In the genomic region with DNA sequence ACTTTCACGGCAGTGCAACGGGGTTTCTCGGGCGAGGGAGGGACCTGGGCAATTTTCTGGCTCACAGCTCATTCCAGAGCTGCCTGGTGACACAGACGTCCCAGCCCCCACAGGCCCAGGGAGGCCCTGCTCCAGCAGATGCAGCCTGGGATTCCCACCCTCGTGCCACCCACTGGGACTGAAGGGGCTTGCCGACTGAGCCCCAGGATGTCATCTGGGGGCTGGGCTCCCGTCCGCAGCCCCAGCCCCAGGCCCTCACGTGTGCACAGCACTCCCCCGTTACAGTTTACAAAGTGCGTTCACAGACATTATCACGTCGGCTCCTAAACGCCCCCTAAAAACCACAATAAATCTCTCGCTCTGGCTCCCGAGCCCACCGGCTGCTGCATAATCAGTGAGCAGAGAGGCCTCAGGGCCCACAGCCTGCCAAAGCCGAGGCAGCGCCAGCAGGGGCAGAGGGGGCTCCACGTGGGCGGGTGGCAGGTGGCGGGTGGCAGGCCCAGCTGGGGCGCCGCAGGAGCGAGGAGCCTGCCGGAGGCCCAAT, we compare ENCODE assay signal across 16 cellular contexts.
DNase-seq lines count a peak whose midpoint lies in the region; TF ChIP-seq lines count a peak whose summit lies in the region.
"Had no signal": no experiment of that assay in that cellular context is flagged by ENCODE, and none has a peak within 500 bp of the region (broad histone marks: within the 10 kb centered on the region; RNA-seq: fewer than 3 reads in every experiment).

No MANE protein-coding gene starts in this region.

- TF ChIP-seq CTCF in thyroid gland (IDR thresholded peaks at IDR 0.05): no peak

- no peak overlapping the region for H2AK5ac ChIP-seq in mesenchymal stem cell (ENCODE audit: low read length, severe bottlenecking)

- peak overlapping the region; percentile 47 for H2AFZ ChIP-seq in mesenchymal stem cell (ENCODE audit: low read depth, low read length)

- H3K9me3 ChIP-seq in BLaER1 (no peaks in the 10 kb centered on the region), HUES48 (ENCODE audit: control insufficient read depth, insufficient read depth, low read length) (no peaks in the 10 kb centered on the region), mesenchymal stem cell (ENCODE audit: control insufficient read depth, low read length) (no peaks in the 10 kb centered on the region), thyroid gland (no peaks in the 10 kb centered on the region)
- H3K9me3 ChIP-seq: psoas muscle, SJSA1 had no signal

- no peak overlapping the region for H2BK15ac ChIP-seq in mesenchymal stem cell (ENCODE audit: low read depth, poor library complexity, severe bottlenecking)

- no peaks in the 10 kb centered on the region for H3K36me3 ChIP-seq in BLaER1
- H3K36me3 ChIP-seq in HUES48 (ENCODE audit: control insufficient read depth, insufficient read depth, low read length): no peaks in the 10 kb centered on the region
- no peaks in the 10 kb centered on the region for H3K36me3 ChIP-seq in mesenchymal stem cell (ENCODE audit: control insufficient read depth in 1 of 2, insufficient read depth in 2 of 2, low read depth in 1 of 2, low read length in 2 of 2)
- no peaks in the 10 kb centered on the region for H3K36me3 ChIP-seq in thyroid gland
- H3K36me3 ChIP-seq: SJSA1 had no signal

- H2BK5ac ChIP-seq in mesenchymal stem cell (ENCODE audit: low read depth, low read length, poor library complexity, severe bottlenecking): no peak overlapping the region

- H3K9ac ChIP-seq in BLaER1: peak overlapping the region; percentile 48; the same call in 1 of the 2 replicates
- no peak overlapping the region for H3K9ac ChIP-seq in HUES48 (ENCODE audit: low read depth, low read length)
- no peak overlapping the region for H3K9ac ChIP-seq in mesenchymal stem cell (ENCODE audit: low read length)

- H3K27ac ChIP-seq in BLaER1 (peak overlapping the region; percentile 26; the same call in 1 of the 2 replicates), HUES48 (ENCODE audit: low read depth, low read length) (peak overlapping the region; percentile 11), mesenchymal stem cell (ENCODE audit: low read length, poor library complexity, severe bottlenecking) (no peak overlapping the region), thyroid gland (no peak overlapping the region)
- H3K27ac ChIP-seq: epithelial cell of prostate, psoas muscle, SJSA1 had no signal

- H2BK12ac ChIP-seq in mesenchymal stem cell (ENCODE audit: low read length in 2 of 2): no peak overlapping the region

- H3K79me1 ChIP-seq in mesenchymal stem cell (replicated peaks; ENCODE audit: low read length, poor library complexity, severe bottlenecking): no peaks in the 10 kb centered on the region

- no peak overlapping the region for H3K18ac ChIP-seq in mesenchymal stem cell (ENCODE audit: low read depth in 1 of 2, low read length in 2 of 2)

- peak overlapping the region; percentile 42 for H4K8ac ChIP-seq in mesenchymal stem cell (ENCODE audit: low read length)

- H4K91ac ChIP-seq in mesenchymal stem cell (ENCODE audit: low read length): no peak overlapping the region

- H3K4me1 ChIP-seq in BLaER1: peaks cover 44% of the 10 kb centered on the region
- peaks cover 13% of the 10 kb centered on the region for H3K4me1 ChIP-seq in HUES48 (ENCODE audit: control insufficient read depth, insufficient read depth, low read length)
- peaks cover 14% of the 10 kb centered on the region for H3K4me1 ChIP-seq in mesenchymal stem cell (ENCODE audit: control insufficient read depth, insufficient read depth, low read depth, low read length)
- peaks cover 6 to 14% of the 10 kb centered on the region in 2 donors for H3K4me1 ChIP-seq in thyroid gland
- H3K4me1 ChIP-seq: psoas muscle had no signal

- H3K27me3 ChIP-seq in BLaER1 (no peaks in the 10 kb centered on the region), HUES48 (ENCODE audit: control insufficient read depth, insufficient read depth, low read length) (peaks cover 11% of the 10 kb centered on the region), mesenchymal stem cell (ENCODE audit: control insufficient read depth in 1 of 2, insufficient read depth in 1 of 2, low read length in 2 of 2) (peaks cover 13 to 28% of the 10 kb centered on the region in 2 experiments), thyroid gland (no peaks in the 10 kb centered on the region)
- H3K27me3 ChIP-seq: SJSA1 had no signal

- no peaks in the 10 kb centered on the region for H4K20me1 ChIP-seq in BLaER1

- peak; percentile 47 for DNase-seq in SK-N-DZ (ENCODE audit: low spot score)
- DNase-seq in mesenchymal stem cell: no peak
- DNase-seq in 8988T: no peak
- DNase-seq in thyroid gland: no peak
- DNase-seq in RPMI8226: no peak
- DNase-seq in activated naive CD4-positive, alpha-beta T cell (lab: John Stamatoyannopoulos, UW): no peak
- DNase-seq: activated CD4-positive, CD25-positive, alpha-beta regulatory T cell; dermis blood vessel endothelial cell; Karpas-422; NCI-H1092; NCI-H748 treated with DMSO at 0.1 percent for 48 hours; psoas muscle had no signal

- WGBS in mesenchymal stem cell: 39% methylated on average over 27 of the region's 27 CpGs
- WGBS in thyroid gland, 2 donors: 77 to 80% methylated on average over 25 to 26 of the region's 27 CpGs

- H3K14ac ChIP-seq in mesenchymal stem cell (ENCODE audit: low read length in 2 of 2): no peak overlapping the region

- no peak overlapping the region for H3K4me3 ChIP-seq in BLaER1
- H3K4me3 ChIP-seq in HUES48 (ENCODE audit: low read depth, low read length): no peak overlapping the region
- no peak overlapping the region for H3K4me3 ChIP-seq in mesenchymal stem cell (ENCODE audit: insufficient read depth in 1 of 2, low read depth in 1 of 2, low read length in 2 of 2)
- H3K4me3 ChIP-seq in thyroid gland (replicated peaks in 1 of 3): no peak overlapping the region
- H3K4me3 ChIP-seq: psoas muscle, SJSA1 had no signal

- H3K4me2 ChIP-seq in BLaER1 (peak overlapping the region; percentile 69), mesenchymal stem cell (ENCODE audit: low read length, poor library complexity, severe bottlenecking) (no peak overlapping the region)

- no peak for TF ChIP-seq POLR2A in thyroid gland (IDR thresholded peaks at IDR 0.05)

- no peak overlapping the region for H3K4ac ChIP-seq in mesenchymal stem cell (ENCODE audit: low read depth in 1 of 2, low read length in 2 of 2)

- intact Hi-C loops in thyroid gland (cut with DNase I): no loop called here

- H3K23ac ChIP-seq in mesenchymal stem cell (ENCODE audit: low read length in 2 of 2): no peak overlapping the region

- H2BK120ac ChIP-seq in mesenchymal stem cell (ENCODE audit: low read depth, low read length): no peak overlapping the region

Comparison
In these comparisons a context has a peak if more than half of its experiments do, and no peak if none do; other contexts are left out.
1. H3K27ac ChIP-seq: peak in BLaER1 (single experiment) and HUES48 (single experiment); none in mesenchymal stem cell (single experiment) and thyroid gland (0 of 3).